18 cellular contexts compared by ENCODE assay signal in the genomic region with DNA sequence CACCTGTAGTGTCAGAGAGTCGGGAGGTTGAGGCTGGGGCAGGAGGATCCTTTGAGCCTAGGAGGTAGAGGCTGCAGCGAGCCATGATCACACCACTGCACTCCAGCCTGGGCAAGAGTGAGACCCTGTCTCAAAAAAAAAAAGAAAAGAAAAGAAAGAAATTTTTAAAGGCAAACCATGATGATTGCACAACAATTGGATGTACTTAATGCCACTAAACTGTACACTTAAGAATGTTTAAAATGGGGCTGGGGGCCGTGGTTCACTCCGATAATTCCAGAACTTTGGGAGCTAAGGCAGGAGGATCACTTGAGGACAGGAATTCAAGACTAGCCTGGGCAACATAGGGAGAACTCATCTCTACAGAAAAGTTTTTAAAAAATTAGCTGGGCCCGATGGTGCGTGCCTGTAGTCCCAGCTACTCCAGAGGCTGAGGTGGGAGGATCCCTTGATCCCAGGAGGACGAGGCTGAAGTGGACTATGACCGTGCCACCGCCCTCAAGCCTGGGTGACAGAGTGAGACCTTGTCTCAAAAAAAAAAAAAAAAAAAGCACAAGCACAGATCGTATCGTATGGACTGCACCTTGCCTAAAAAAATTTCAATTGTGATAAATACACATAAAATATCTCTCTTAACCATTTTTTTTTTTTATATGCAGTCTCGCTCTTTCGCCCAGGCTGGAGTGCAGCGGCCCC. TPM values are rescaled to one million over a fixed set of nuclear protein-coding genes. Genes with fewer than 3 reads are reported as not detected.
A peak's percentile ranks its signal among the peaks of the same experiment; 100 is the strongest.
DNase-seq lines count a peak whose midpoint lies in the region; ATAC-seq and TF ChIP-seq lines count a peak whose summit lies in the region.
"Had no signal": no experiment of that assay in that cellular context is flagged by ENCODE, and none has a peak within 500 bp of the region (broad histone marks: within the 10 kb centered on the region; RNA-seq: fewer than 3 reads in every experiment).

No MANE protein-coding gene starts in this region.

- intact Hi-C loops in left colon (cut with DNase I, micrococcal nuclease) (no loop called here), posterior vena cava (cut with DNase I) (no loop called here), tibial artery (cut with DNase I; ENCODE audit: low total_unique reads) (no loop called here)

- H3K9me3 ChIP-seq in Peyer's patch (peaks cover 0 to 11% (median 4%) of the 10 kb centered on the region in 4 donors), tibial artery (peaks cover 5 to 31% (median 18%) of the 10 kb centered on the region in 3 donors)

- TF ChIP-seq CTCF in Peyer's patch (IDR thresholded peaks at IDR 0.05), result no peak
- TF ChIP-seq CTCF in tibial artery (IDR thresholded peaks at IDR 0.05), result no peak

- H3K4me1 ChIP-seq in Peyer's patch (peaks cover 0 to 6% (median 0%) of the 10 kb centered on the region in 4 donors), tibial artery (no peaks in the 10 kb centered on the region)

- H3K27me3 ChIP-seq in Peyer's patch (no peaks in the 10 kb centered on the region), tibial artery (peaks cover 0 to 15% of the 10 kb centered on the region in 2 donors)

- H3K36me3 ChIP-seq in Peyer's patch (no peaks in the 10 kb centered on the region), tibial artery (peaks cover 0 to 9% (median 4%) of the 10 kb centered on the region in 3 donors)

- H3K4me3 ChIP-seq in Peyer's patch (no peak overlapping the region), tibial artery (no peak overlapping the region)

- peak; percentile 88 for ATAC-seq in left colon

- DNase-seq in Peyer's patch (peak in 2 of 3 donors; percentile 72), left colon (peak in 1 of 2 donors; percentile 30), posterior vena cava (ENCODE audit: low spot score) (peak; percentile 25), tibial artery (peak; percentile 8 to 24), COLO668 (lab: John Stamatoyannopoulos, UW; ENCODE audit: unreplicated experiment) (no peak), ureter (ENCODE audit: low spot score) (no peak), amygdala (lab: John Stamatoyannopoulos, UW) (no peak)
- DNase-seq: Calu3; CD4-positive, alpha-beta memory T cell; DMS153; Kasumi-1; NCI-H1694; NCI-H2081; NCI-H2171; NCI-H345; NCI-H524; NCI-H82; Right ventricle myocardium superior had no signal

- H3K27ac ChIP-seq in Peyer's patch, result no peak overlapping the region
- H3K27ac ChIP-seq in tibial artery, result no peak overlapping the region

- TF ChIP-seq POLR2A in Peyer's patch (IDR thresholded peaks at IDR 0.05), result no peak

RNA-seq across cellular contexts. Expression of a gene that starts 32.7 kb away (rescaled TPM):
- total RNA-seq in Peyer's patch, result 10 to 100 TPM in 3 of 4 donors, 1 to 10 TPM in 1; 7.5 to 33.0 (median 11.2) TPM
- 10 to 100 TPM in 1 of 2 donors, 1 to 10 TPM in 1; 7.6 to 11.9 TPM for total RNA-seq in left colon
- 10 to 100 TPM; 13.0 to 17.3 TPM for total RNA-seq in posterior vena cava
- total RNA-seq in ureter, result 42.2 TPM

RNA-seq across cellular contexts. Expression of a gene that starts 45.3 kb away (rescaled TPM):
- 10 to 100 TPM in 3 of 4 donors, 1 to 10 TPM in 1; 6.6 to 47.7 (median 25.7) TPM for total RNA-seq in Peyer's patch
- 10 to 100 TPM; 45.6 to 56.8 TPM for total RNA-seq in left colon
- 10 to 100 TPM; 12.7 to 15.9 TPM for total RNA-seq in posterior vena cava
- 42.4 TPM for total RNA-seq in ureter

Comparison
In these comparisons a context has a peak if more than half of its experiments do, and no peak if none do; other contexts are left out.
1. DNase-seq: peak in Peyer's patch (2 of 3), posterior vena cava (single experiment) and tibial artery (2 of 2); none in COLO668 (single experiment), ureter (single experiment) and amygdala (0 of 56).